23 cellular contexts compared by ENCODE assay signal in the genomic region with DNA sequence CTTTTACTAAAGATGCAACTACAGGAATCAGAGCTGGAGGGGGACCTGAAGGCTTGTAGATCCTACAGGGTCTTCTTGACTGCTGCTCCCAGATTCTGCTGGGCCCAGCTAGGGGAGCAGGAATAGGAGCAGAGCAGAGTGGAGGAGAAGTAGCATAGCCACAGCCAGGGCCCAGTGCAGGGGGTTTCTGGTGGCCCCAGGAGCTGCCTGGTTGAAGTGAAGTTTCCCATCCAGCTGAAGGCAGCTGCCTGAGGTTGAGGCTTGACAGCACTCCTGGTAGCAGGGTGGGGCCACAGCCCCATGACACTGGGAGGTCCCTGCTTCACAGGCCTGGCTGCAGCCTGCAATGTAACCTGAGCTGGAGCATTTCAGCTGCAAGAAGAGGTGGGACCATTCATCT. TPM values are rescaled to one million over a fixed set of nuclear protein-coding genes. Genes with fewer than 3 reads are reported as not detected.
DNase-seq lines count a peak whose midpoint lies in the region; ATAC-seq and TF ChIP-seq lines count a peak whose summit lies in the region.
"Had no signal": no experiment of that assay in that cellular context is flagged by ENCODE, and none has a peak within 500 bp of the region (broad histone marks: within the 10 kb centered on the region; RNA-seq: fewer than 3 reads in every experiment).

No MANE protein-coding gene starts in this region.

- intact Hi-C loops in posterior vena cava (cut with DNase I), result no loop called here

- no peaks in the 10 kb centered on the region for H3K27me3 Mint-ChIP-seq in chondrocyte (ENCODE audit: low read depth)
- no peaks in the 10 kb centered on the region for H3K27me3 Mint-ChIP-seq in stimulated activated naive B cell treated with anti-CD40 and anti-IgM and Interleukin-4, amounts not matched to agents 10 μg/mL and 1 μg/mL and 100 μg/mL, for 72 hours

- no peak for TF ChIP-seq CTCF in HEK293 (tag by site-specific recombination; IDR thresholded peaks at IDR 0.05)
- no peak for TF ChIP-seq CTCF in chondrocyte (IDR thresholded peaks at IDR 0.05)

- peaks cover 0 to 3% of the 10 kb centered on the region in 2 experiments; a peak in 1 of 3 replicates for H3K36me3 ChIP-seq in HEK293 (ENCODE audit: control insufficient read depth in 2 of 2, insufficient read depth in 1 of 2, low read length in 2 of 2)

- no peak overlapping the region for H3K4me3 Mint-ChIP-seq in chondrocyte (ENCODE audit: unreplicated experiment)
- no peak overlapping the region for H3K4me3 Mint-ChIP-seq in stimulated activated effector memory CD8-positive, alpha-beta T cell treated with anti-CD3 and anti-CD28 coated beads, Interleukin-12 subunit alpha, Interleukin-12 subunit beta, amount 100 ng/mL, for 72 hours
- H3K4me3 Mint-ChIP-seq in stimulated activated naive B cell treated with anti-CD40 and anti-IgM and Interleukin-4, amounts not matched to agents 10 μg/mL and 1 μg/mL and 100 μg/mL, for 72 hours, result no peak overlapping the region

- no peaks in the 10 kb centered on the region for H3K9me3 ChIP-seq in HEK293 (ENCODE audit: control insufficient read depth, insufficient read depth, low read depth, low read length)
- H3K9me3 ChIP-seq: BLaER1 treated with 17β-estradiol and CSF1 and Interleukin-3, amounts not matched to agents 10 nM and 100 nM; Caco-2 had no signal

- ATAC-seq in stimulated activated effector memory CD8-positive, alpha-beta T cell treated with anti-CD3 and anti-CD28 coated beads, Interleukin-12 subunit alpha, Interleukin-12 subunit beta, amount 100 ng/mL, for 72 hours, result no peak
- no peak for ATAC-seq in stimulated activated naive B cell treated with anti-CD40 and anti-IgM and Interleukin-4, amounts not matched to agents 10 μg/mL and 1 μg/mL and 100 μg/mL, for 72 hours (replicated peaks)
- ATAC-seq: Panc1, SK-N-SH treated with all-trans-retinoic acid at 6 μM for 48 hours had no signal

- H3K9me3 Mint-ChIP-seq in chondrocyte (ENCODE audit: low read depth), result no peaks in the 10 kb centered on the region
- H3K9me3 Mint-ChIP-seq in stimulated activated effector memory CD8-positive, alpha-beta T cell treated with anti-CD3 and anti-CD28 coated beads, Interleukin-12 subunit alpha, Interleukin-12 subunit beta, amount 100 ng/mL, for 72 hours, result no peaks in the 10 kb centered on the region
- H3K9me3 Mint-ChIP-seq in stimulated activated naive B cell treated with anti-CD40 and anti-IgM and Interleukin-4, amounts not matched to agents 10 μg/mL and 1 μg/mL and 100 μg/mL, for 72 hours, result no peaks in the 10 kb centered on the region
- H3K9me3 Mint-ChIP-seq: CD4-positive, alpha-beta memory T cell had no signal

- peaks cover 1% of the 10 kb centered on the region for H3K36me3 Mint-ChIP-seq in chondrocyte (ENCODE audit: low read depth)
- H3K36me3 Mint-ChIP-seq in stimulated activated effector memory CD8-positive, alpha-beta T cell treated with anti-CD3 and anti-CD28 coated beads, Interleukin-12 subunit alpha, Interleukin-12 subunit beta, amount 100 ng/mL, for 72 hours, result peaks cover 6% of the 10 kb centered on the region
- peaks cover 3 to 4% of the 10 kb centered on the region in 2 donors for H3K36me3 Mint-ChIP-seq in stimulated activated naive B cell treated with anti-CD40 and anti-IgM and Interleukin-4, amounts not matched to agents 10 μg/mL and 1 μg/mL and 100 μg/mL, for 72 hours
- H3K36me3 Mint-ChIP-seq: CD4-positive, alpha-beta memory T cell had no signal

- CTCF ChIA-PET in HEK293 (lab: Yijun Ruan, JAX), result no interaction called here

- POLR2A ChIA-PET in HEK293 (lab: Yijun Ruan, JAX), result interaction anchor here (1.8 to 4.1 kb wide), 2 partner anchors 13 to 17 kb away, joined by 4 to 16 read pairs; no protein-coding TSS in a partner anchor

- H3K4me1 Mint-ChIP-seq in chondrocyte (ENCODE audit: low read depth), result peaks cover 25% of the 10 kb centered on the region
- peaks cover 22% of the 10 kb centered on the region for H3K4me1 Mint-ChIP-seq in stimulated activated effector memory CD8-positive, alpha-beta T cell treated with anti-CD3 and anti-CD28 coated beads, Interleukin-12 subunit alpha, Interleukin-12 subunit beta, amount 100 ng/mL, for 72 hours
- peaks cover 44 to 73% of the 10 kb centered on the region in 2 donors for H3K4me1 Mint-ChIP-seq in stimulated activated naive B cell treated with anti-CD40 and anti-IgM and Interleukin-4, amounts not matched to agents 10 μg/mL and 1 μg/mL and 100 μg/mL, for 72 hours

- peak; percentile 25 for DNase-seq in activated effector memory CD4-positive, alpha-beta T cell treated with anti-CD3 and anti-CD28 coated beads, Interleukin-2, amount 50 U/mL, for 16 hours
- no peak for DNase-seq in activated effector memory CD4-positive, alpha-beta T cell treated with Interleukin-2 at 50 U/mL for 16 hours
- peak; percentile 70 for DNase-seq in chondrocyte (ENCODE audit: low spot score)
- no peak for DNase-seq in stimulated activated effector memory CD8-positive, alpha-beta T cell treated with anti-CD3 and anti-CD28 coated beads, Interleukin-12 subunit alpha, Interleukin-12 subunit beta, amount 100 ng/mL, for 72 hours (ENCODE audit: low spot score in 2 of 2)
- DNase-seq in NCI-H774 (lab: John Stamatoyannopoulos, UW), result no peak
- DNase-seq in posterior vena cava (ENCODE audit: low spot score), result no peak
- DNase-seq in stimulated activated naive B cell treated with anti-CD40 and anti-IgM and Interleukin-4, amounts not matched to agents 10 μg/mL and 1 μg/mL and 100 μg/mL, for 72 hours, result no peak
- DNase-seq: 8988T; Caco-2; CD4-positive, alpha-beta memory T cell; DMS 273 treated with DMSO at 0.1 percent for 48 hours; DMS79 treated with DMSO at 0.1 percent for 48 hours; GOT3; Kasumi-1; NCI-H1417; NCI-H1694 treated with DMSO at 0.1 percent for 48 hours; NCI-H2081 treated with DMSO at 0.1 percent for 48 hours; NCI-H2171 treated with DMSO at 0.1 percent for 48 hours; NCI-H524 treated with DMSO at 0.1 percent for 48 hours had no signal

- H3K4me3 ChIP-seq in HEK293 (ENCODE audit: low read depth, low read length), result no peak overlapping the region
- H3K4me3 ChIP-seq: BLaER1 treated with 17β-estradiol and CSF1 and Interleukin-3, amounts not matched to agents 10 nM and 100 nM had no signal

- H3K4me1 ChIP-seq in HEK293 (ENCODE audit: control insufficient read depth, insufficient read depth, low read length), result no peaks in the 10 kb centered on the region

- no peak overlapping the region for H3K27ac ChIP-seq in HEK293 (ENCODE audit: extremely low read depth, low read depth, low read length)

- H3K27ac Mint-ChIP-seq in chondrocyte (ENCODE audit: unreplicated experiment), result no peak overlapping the region
- peak overlapping the region; percentile 29 for H3K27ac Mint-ChIP-seq in stimulated activated effector memory CD8-positive, alpha-beta T cell treated with anti-CD3 and anti-CD28 coated beads, Interleukin-12 subunit alpha, Interleukin-12 subunit beta, amount 100 ng/mL, for 72 hours
- H3K27ac Mint-ChIP-seq in stimulated activated naive B cell treated with anti-CD40 and anti-IgM and Interleukin-4, amounts not matched to agents 10 μg/mL and 1 μg/mL and 100 μg/mL, for 72 hours, result no peak overlapping the region

TF ChIP-seq in HEK293, 187 proteins besides CTCF, POLR2A, EP300 and RAD21:
- TF ChIP-seq ZNF747 (tag by site-specific recombination; IDR thresholded peaks at IDR 0.05) (no peak), ZIC2 (tag by site-specific recombination; IDR thresholded peaks at IDR 0.05) (peak; percentile 21; the same call in 1 of the 2 replicates)

RNA-seq across cellular contexts. Expression of gene INPP5B, which starts 2.0 kb away (rescaled TPM):
- total RNA-seq in chondrocyte, result 18.7 to 21.2 TPM (median 20.6 TPM) in 3 replicates
- 10 to 100 TPM; 28.9 to 31.2 TPM for total RNA-seq in posterior vena cava

RNA-seq across cellular contexts. Expression of gene SF3A3, which starts 41.0 kb away (rescaled TPM):
- 45.6 to 60.4 TPM (median 46.2 TPM) in 3 replicates for total RNA-seq in chondrocyte
- total RNA-seq in posterior vena cava, result 10 to 100 TPM; 42.7 to 48.6 TPM

RNA-seq across cellular contexts. Expression of gene FHL3, which starts 56.5 kb away (rescaled TPM):
- total RNA-seq in chondrocyte, result 57.9 to 72.6 TPM (median 58.9 TPM) in 3 replicates
- total RNA-seq in posterior vena cava, result 10 to 100 TPM; 55.6 to 80.7 TPM

Comparison
In these comparisons a context has a peak if more than half of its experiments do, and no peak if none do; other contexts are left out.
1. DNase-seq: peak in activated effector memory CD4-positive, alpha-beta T cell treated with anti-CD3 and anti-CD28 coated beads, Interleukin-2, amount 50 U/mL, for 16 hours (single experiment) and chondrocyte (single experiment); none in activated effector memory CD4-positive, alpha-beta T cell treated with Interleukin-2 at 50 U/mL for 16 hours (single experiment), stimulated activated effector memory CD8-positive, alpha-beta T cell treated with anti-CD3 and anti-CD28 coated beads, Interleukin-12 subunit alpha, Interleukin-12 subunit beta, amount 100 ng/mL, for 72 hours (0 of 2), NCI-H774 (single experiment), posterior vena cava (single experiment) and stimulated activated naive B cell treated with anti-CD40 and anti-IgM and Interleukin-4, amounts not matched to agents 10 μg/mL and 1 μg/mL and 100 μg/mL, for 72 hours (single experiment).